8 cellular contexts compared by ENCODE assay signal in the genomic region with DNA sequence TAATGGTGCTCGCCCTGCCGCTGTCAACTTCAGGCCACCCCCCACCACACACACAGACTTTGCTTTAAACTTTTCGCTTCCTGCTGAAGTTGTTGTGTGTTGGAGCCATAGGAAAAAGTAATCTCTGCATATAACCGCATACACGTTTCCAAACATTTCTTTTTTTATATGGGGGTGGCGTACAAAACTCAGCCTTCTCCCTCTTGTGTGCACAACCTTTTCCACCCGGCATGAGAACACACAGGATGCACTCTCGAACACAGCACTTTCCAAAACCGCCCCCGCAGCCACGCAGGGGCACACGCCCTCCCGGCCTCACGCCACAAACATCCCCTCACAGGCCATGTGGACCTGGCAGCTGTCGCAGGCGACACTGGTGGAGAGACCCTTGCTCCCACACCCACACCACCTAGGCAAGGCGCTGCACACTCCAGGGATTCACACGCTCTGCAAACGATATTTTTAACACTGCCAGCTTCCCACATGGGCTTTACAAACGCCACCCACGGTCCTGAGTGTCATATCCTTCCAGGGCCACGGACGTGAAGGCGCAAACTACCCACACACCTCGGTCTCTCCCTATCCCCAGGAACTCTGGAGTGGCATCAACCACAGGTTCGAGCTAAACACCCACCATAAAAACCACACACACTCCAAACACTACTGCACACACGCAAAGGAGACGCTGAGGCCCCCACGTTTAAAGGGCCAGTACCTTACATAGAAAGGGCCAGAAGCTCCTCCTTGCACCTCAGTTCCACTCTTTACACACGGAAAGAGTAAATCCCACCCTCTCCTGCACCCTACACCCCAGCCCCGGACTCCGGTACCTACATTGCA. TPM values are rescaled to one million over a fixed set of nuclear protein-coding genes. Genes with fewer than 3 reads are reported as not detected.
DNase-seq lines count a peak whose midpoint lies in the region; ATAC-seq, FAIRE-seq and TF ChIP-seq lines count a peak whose summit lies in the region.

No MANE protein-coding gene starts in this region.

- H3K9me3 ChIP-seq in RWPE2 (ENCODE audit: severe bottlenecking) (no peaks in the 10 kb centered on the region), kidney (ENCODE audit: control insufficient read depth in 1 of 2, low read length in 2 of 2) (no peaks in the 10 kb centered on the region)

- no peaks in the 10 kb centered on the region for H3K27me3 ChIP-seq in RWPE2 (ENCODE audit: insufficient read depth, poor library complexity, severe bottlenecking)

- intact Hi-C loops in kidney (cut with DNase I): loop anchor here (10.0 kb wide), 1 partner anchor 65 kb away; no protein-coding TSS in a partner anchor

- peaks cover 45% of the 10 kb centered on the region for H3K4me1 ChIP-seq in RWPE2 (ENCODE audit: insufficient read depth, poor library complexity, severe bottlenecking)
- peaks cover 5 to 41% of the 10 kb centered on the region in 2 donors for H3K4me1 ChIP-seq in kidney (ENCODE audit: control insufficient read depth in 1 of 2, insufficient read depth in 1 of 2, low read depth in 1 of 2, low read length in 2 of 2)

- in situ Hi-C loops in astrocyte of the cerebellum (cut with HindIII; ENCODE audit: low sequenced_read_pairs): no loop called here

- TF ChIP-seq CTCF in RWPE2 (IDR thresholded peaks at IDR 0.05; ENCODE audit: poor library complexity, severe bottlenecking): no peak
- TF ChIP-seq CTCF in astrocyte of the cerebellum (IDR thresholded peaks at IDR 0.05; ENCODE audit: low read depth, low read length, missing control alignments): no peak
- no peak for TF ChIP-seq CTCF in kidney (IDR thresholded peaks at IDR 0.05; ENCODE audit: borderline replicate concordance, extremely low read depth, insufficient read depth)

- ATAC-seq in RWPE2 (ENCODE audit: low read depth): no peak
- no peak for ATAC-seq in HG03460 (IDR thresholded peaks at IDR 0.05; ENCODE audit: unreplicated experiment)

- H3K4me3 ChIP-seq in RWPE2 (ENCODE audit: severe bottlenecking) (peak overlapping the region; percentile 54), astrocyte of the cerebellum (ENCODE audit: low read depth, low read length) (peak overlapping the region; percentile 74), kidney (ENCODE audit: low read length in 2 of 2) (peak overlapping the region; percentile 76 to 77)

- H3K27ac ChIP-seq in RWPE2 (ENCODE audit: poor library complexity, severe bottlenecking): peak overlapping the region; percentile 96
- peak overlapping the region; percentile 8 to 43 for H3K27ac ChIP-seq in kidney (ENCODE audit: low read depth in 2 of 2, low read length in 2 of 2)

- peak overlapping the region in 1 of 2 donors; percentile 19 for H3K9ac ChIP-seq in kidney (ENCODE audit: low read length in 2 of 2)

- peak; percentile 42 for DNase-seq in activated gamma-delta T cell treated with Interleukin-2 at 50 U/mL for 16 hours
- DNase-seq in activated gamma-delta T cell (lab: John Stamatoyannopoulos, UW): no peak
- DNase-seq in RWPE2 (ENCODE audit: low spot score): no peak
- no peak for DNase-seq in astrocyte of the cerebellum (ENCODE audit: low read depth)
- DNase-seq in kidney: peak; percentile 76
- DNase-seq in stimulated activated CD4-positive, alpha-beta T cell treated with anti-CD3 and anti-CD28 coated beads, Interleukin-4, amount 100 ng/mL, for 24 hours: peak; percentile 84
- DNase-seq in A172 (ENCODE audit: low spot score): no peak

- FAIRE-seq in kidney (lab: Jason Lieb, UNC): no peak

- H3K36me3 ChIP-seq in RWPE2 (ENCODE audit: low read depth): peaks cover 7% of the 10 kb centered on the region
- H3K36me3 ChIP-seq in kidney (ENCODE audit: control insufficient read depth in 1 of 2, insufficient read depth in 2 of 2, low read length in 2 of 2): peaks cover 0 to 4% of the 10 kb centered on the region in 2 donors

RNA-seq across cellular contexts. Expression of a gene that starts 12.3 kb away (rescaled TPM):
- 14.5 TPM for total RNA-seq in kidney
- 11.0 TPM for polyA plus RNA-seq in kidney (ENCODE audit: insufficient read depth, low read depth, low replicate concordance)
- 0.09 and 2.1 TPM in 2 replicates for total RNA-seq in A172 (2014; rRNA removed; shearing (Covaris generic))

RNA-seq across cellular contexts. Expression of a gene that starts 12.7 kb away (rescaled TPM):
- total RNA-seq in kidney: 34.1 TPM
- 13.2 TPM for polyA plus RNA-seq in kidney (ENCODE audit: insufficient read depth, low read depth, low replicate concordance)
- 19.2 and 25.0 TPM in 2 replicates for total RNA-seq in A172 (2014; rRNA removed; shearing (Covaris generic))

RNA-seq across cellular contexts. Expression of a gene that starts 38.6 kb away (rescaled TPM):
- 39.1 TPM for total RNA-seq in kidney
- 24.0 TPM for polyA plus RNA-seq in kidney (ENCODE audit: insufficient read depth, low read depth, low replicate concordance)
- 2.6 and 9.2 TPM in 2 replicates for total RNA-seq in A172 (2014; rRNA removed; shearing (Covaris generic))

RNA-seq across cellular contexts. Expression of a gene that starts 38.8 kb away (rescaled TPM):
- total RNA-seq in kidney: 58.3 TPM
- polyA plus RNA-seq in kidney (ENCODE audit: insufficient read depth, low read depth, low replicate concordance): 11.1 TPM
- 3.0 and 15.2 TPM in 2 replicates for total RNA-seq in A172 (2014; rRNA removed; shearing (Covaris generic))

RNA-seq across cellular contexts. Expression of a gene that starts 48.8 kb away (rescaled TPM):
- total RNA-seq in kidney: 1.5 TPM
- 2.9 TPM for polyA plus RNA-seq in kidney (ENCODE audit: insufficient read depth, low read depth, low replicate concordance)
- total RNA-seq in A172 (2014; rRNA removed; shearing (Covaris generic)): 19.1 and 29.4 TPM in 2 replicates

Comparison
In these comparisons a context has a peak if more than half of its experiments do, and no peak if none do; other contexts are left out.
1. DNase-seq: peak in activated gamma-delta T cell treated with Interleukin-2 at 50 U/mL for 16 hours (single experiment), kidney (single experiment) and stimulated activated CD4-positive, alpha-beta T cell treated with anti-CD3 and anti-CD28 coated beads, Interleukin-4, amount 100 ng/mL, for 24 hours (single experiment); none in activated gamma-delta T cell (single experiment), RWPE2 (single experiment), astrocyte of the cerebellum (single experiment) and A172 (single experiment).
2. Peak in every context shown above with its lines, with median percentiles within 50 percentile points of each other: H3K4me3 ChIP-seq.